Comparison of ENCODE assay signal across 8 cellular contexts in genomic region chr17:76497979-76498885, GRCh38. TPM values are rescaled to one million over a fixed set of nuclear protein-coding genes. Genes with fewer than 3 reads are reported as not detected.
DNase-seq lines count a peak whose midpoint lies in the region; ATAC-seq and TF ChIP-seq lines count a peak whose summit lies in the region.

No MANE protein-coding gene starts in this region.

- H3K27me3 ChIP-seq in endocrine pancreas (ENCODE audit: control insufficient read depth, insufficient read depth, low read length) (no peaks in the 10 kb centered on the region), mesendoderm (ENCODE audit: insufficient read depth, low read length, poor library complexity) (no peaks in the 10 kb centered on the region), transverse colon (no peaks in the 10 kb centered on the region)

- H3K4me1 ChIP-seq in endocrine pancreas (ENCODE audit: control insufficient read depth, insufficient read depth, low read length) (no peaks in the 10 kb centered on the region), mesendoderm (ENCODE audit: control insufficient read depth, low read depth, low read length) (peaks cover 22% of the 10 kb centered on the region), transverse colon (peaks cover 18 to 55% (median 35%) of the 10 kb centered on the region in 4 donors)

- H3K36me3 ChIP-seq in endocrine pancreas (ENCODE audit: control insufficient read depth, insufficient read depth, low read length) = no peaks in the 10 kb centered on the region
- no peaks in the 10 kb centered on the region for H3K36me3 ChIP-seq in mesendoderm (ENCODE audit: control insufficient read depth, insufficient read depth, low read length)
- no peaks in the 10 kb centered on the region for H3K36me3 ChIP-seq in transverse colon

- TF ChIP-seq CTCF in transverse colon (IDR thresholded peaks at IDR 0.05) = no peak

- H3K9ac ChIP-seq in endocrine pancreas (ENCODE audit: control insufficient read depth, insufficient read depth, low read length) = peak overlapping the region; percentile 67
- H3K9ac ChIP-seq in mesendoderm (ENCODE audit: low read length) = peak overlapping the region; percentile 38

- no peak overlapping the region for H4K5ac ChIP-seq in mesendoderm (ENCODE audit: low read length)

- H3K79me1 ChIP-seq in mesendoderm (ENCODE audit: low read length) = peaks cover 7% of the 10 kb centered on the region

- H2BK120ac ChIP-seq in mesendoderm (ENCODE audit: low read depth, low read length) = no peak overlapping the region

- in situ Hi-C loops in transverse colon (cut with MboI; ENCODE audit: low pct_ligation_motif_present in 1 of 4, low pct_unique_long_range_greater_than_20kb in 1 of 4, low sequenced_read_pairs in 3 of 4) = no loop called here
- in situ Hi-C loops in KBM-7 (cut with MboI; ENCODE audit: low pct_unique_long_range_greater_than_20kb, low sequenced_read_pairs) = no loop called here

- peak overlapping the region; percentile 9 for H3K27ac ChIP-seq in mesendoderm (ENCODE audit: low read depth, low read length)
- peak overlapping the region; percentile 80 to 87 (median 85) for H3K27ac ChIP-seq in transverse colon

- H2AK5ac ChIP-seq in mesendoderm (ENCODE audit: low read length) = no peak overlapping the region

- H3K9me3 ChIP-seq in endocrine pancreas (ENCODE audit: control insufficient read depth, low read length) = no peaks in the 10 kb centered on the region
- H3K9me3 ChIP-seq in transverse colon = no peaks in the 10 kb centered on the region

- peaks cover 2% of the 10 kb centered on the region for H3K79me2 ChIP-seq in mesendoderm (ENCODE audit: control insufficient read depth, insufficient read depth, low read length)

- H3K23ac ChIP-seq in mesendoderm (ENCODE audit: low read length) = no peak overlapping the region

- H2BK15ac ChIP-seq in mesendoderm (replicated peaks; ENCODE audit: low read depth) = no peak overlapping the region

- no peak for ATAC-seq in HG02571 (IDR thresholded peaks at IDR 0.05; ENCODE audit: unreplicated experiment)

- peak; percentile 29 for DNase-seq in activated gamma-delta T cell (lab: John Stamatoyannopoulos, UW)
- DNase-seq in activated gamma-delta T cell treated with Interleukin-2 at 50 U/mL for 16 hours = no peak
- DNase-seq in RPMI7951 (ENCODE audit: low read depth) = peak; percentile 95
- DNase-seq in mesendoderm = peak; percentile 77
- peak; percentile 60 for DNase-seq in transverse colon
- no peak for DNase-seq in KBM-7

- no peak overlapping the region for H3K4ac ChIP-seq in mesendoderm (ENCODE audit: low read depth, low read length)

- no peak overlapping the region for H3K4me2 ChIP-seq in mesendoderm (ENCODE audit: low read length)

- H3K18ac ChIP-seq in mesendoderm (ENCODE audit: low read length) = no peak overlapping the region

- no CpG with 5 or more reads among the region's 31 CpGs for WGBS in mesendoderm (ENCODE audit: extremely low coverage, insufficient coverage, low lambda C conversion rate)
- 38% methylated on average over 31 of the region's 31 CpGs; no CpG with 5 or more reads in 1 of the 2 donors for WGBS in transverse colon (ENCODE audit: low coverage in 1 of 2), 2 donors

- H3K4me3 ChIP-seq in endocrine pancreas (ENCODE audit: control insufficient read depth, insufficient read depth, low read length) (no peak overlapping the region), mesendoderm (ENCODE audit: low read length) (no peak overlapping the region), transverse colon (peak overlapping the region in 2 of 4 donors; percentile 6 to 20)

- no peak overlapping the region for H4K8ac ChIP-seq in mesendoderm (ENCODE audit: low read depth, low read length)

- intact Hi-C loops in transverse colon (cut with DNase I; ENCODE audit: low total_unique reads) = no loop called here

- no peak for TF ChIP-seq EP300 in transverse colon (IDR thresholded peaks at IDR 0.05; ENCODE audit: low read depth)

- H2BK5ac ChIP-seq in mesendoderm (ENCODE audit: low read length) = no peak overlapping the region

- TF ChIP-seq POLR2A in transverse colon (IDR thresholded peaks at IDR 0.05) = peak; percentile 35

- peak overlapping the region; percentile 67 for H3K56ac ChIP-seq in mesendoderm (ENCODE audit: low read length)

RNA-seq across cellular contexts. Expression of gene RHBDF2, which starts 3.0 kb away (rescaled TPM):
- 22.6 and 24.0 TPM in 2 replicates for total RNA-seq in RPMI7951 (2014; rRNA removed; shearing (Covaris generic))
- polyA plus RNA-seq in mesendoderm (2013, experiment 1 of 2) = 12.3 TPM
- polyA plus RNA-seq in mesendoderm (2013, experiment 2 of 2) = 11.8 TPM
- 10 to 100 TPM; 11.3 to 47.4 (median 23.2) TPM for total RNA-seq in transverse colon

RNA-seq across cellular contexts. Expression of gene AANAT, which starts 30.8 kb away (rescaled TPM):
- not detected in 2 replicates for total RNA-seq in RPMI7951 (2014; rRNA removed; shearing (Covaris generic))
- polyA plus RNA-seq in mesendoderm (2013, experiment 1 of 2) = 0.15 TPM
- polyA plus RNA-seq in mesendoderm (2013, experiment 2 of 2) = 0.14 TPM
- total RNA-seq in transverse colon = not detected

RNA-seq across cellular contexts. Expression of gene CYGB, which starts 39.3 kb away (rescaled TPM):
- 1.1 and 2.0 TPM in 2 replicates for total RNA-seq in RPMI7951 (2014; rRNA removed; shearing (Covaris generic))
- 0.88 TPM for polyA plus RNA-seq in mesendoderm (2013, experiment 1 of 2)
- polyA plus RNA-seq in mesendoderm (2013, experiment 2 of 2) = 0.88 TPM
- 10 to 100 TPM in 2 of 4 donors, 1 to 10 TPM in 2; 7.5 to 20.1 (median 11.3) TPM for total RNA-seq in transverse colon

RNA-seq across cellular contexts. Expression of gene PRCD, which starts 41.6 kb away (rescaled TPM):
- under 0.01 and 0.48 TPM in 2 replicates for total RNA-seq in RPMI7951 (2014; rRNA removed; shearing (Covaris generic))
- polyA plus RNA-seq in mesendoderm (2013, experiment 1 of 2) = 0.59 TPM
- 0.55 TPM for polyA plus RNA-seq in mesendoderm (2013, experiment 2 of 2)
- total RNA-seq in transverse colon = 1 to 10 TPM in 1 of 4 donors, under 1 TPM in 1, not detected in 2; 0.64 to 6.8 TPM

RNA-seq across cellular contexts. Expression of gene UBE2O, which starts 45.3 kb away (rescaled TPM):
- total RNA-seq in RPMI7951 (2014; rRNA removed; shearing (Covaris generic)) = 7.6 and 9.8 TPM in 2 replicates
- polyA plus RNA-seq in mesendoderm (2013, experiment 1 of 2) = 21.4 TPM
- 21.3 TPM for polyA plus RNA-seq in mesendoderm (2013, experiment 2 of 2)
- 10 to 100 TPM in 3 of 4 donors, 1 to 10 TPM in 1; 9.8 to 28.8 (median 15.9) TPM for total RNA-seq in transverse colon

Comparison
In these comparisons a context has a peak if more than half of its experiments do, and no peak if none do; other contexts are left out.
1. DNase-seq: peak in activated gamma-delta T cell (single experiment), RPMI7951 (single experiment), mesendoderm (single experiment) and transverse colon (single experiment); none in activated gamma-delta T cell treated with Interleukin-2 at 50 U/mL for 16 hours (single experiment) and KBM-7 (single experiment).